In genomic region chr6:3911130-3911529, GRCh38 we compare ENCODE assay signal across 17 cellular contexts.
A peak's percentile ranks its signal among the peaks of the same experiment; 100 is the strongest.
DNase-seq lines count a peak whose midpoint lies in the region; ATAC-seq and TF ChIP-seq lines count a peak whose summit lies in the region.
"Had no signal": no experiment of that assay in that cellular context is flagged by ENCODE, and none has a peak within 500 bp of the region (broad histone marks: within the 10 kb centered on the region; RNA-seq: fewer than 3 reads in every experiment).

No MANE protein-coding gene starts in this region.

- H3K9me3 ChIP-seq in heart right ventricle, result no peaks in the 10 kb centered on the region
- no peaks in the 10 kb centered on the region for H3K9me3 ChIP-seq in breast epithelium
- no peaks in the 10 kb centered on the region for H3K9me3 ChIP-seq in muscle layer of colon (ENCODE audit: low read length)
- no peaks in the 10 kb centered on the region for H3K9me3 ChIP-seq in vagina
- H3K9me3 ChIP-seq: tibial nerve had no signal

- TF ChIP-seq POLR2A in breast epithelium (IDR thresholded peaks at IDR 0.05) (no peak), vagina (IDR thresholded peaks at IDR 0.05) (no peak)

- H3K4me1 ChIP-seq in heart right ventricle, result peaks cover 16 to 52% (median 46%) of the 10 kb centered on the region in 9 donors
- H3K4me1 ChIP-seq in breast epithelium, result peaks cover 0 to 18% of the 10 kb centered on the region in 2 donors
- H3K4me1 ChIP-seq in muscle layer of colon (ENCODE audit: insufficient read depth, low read length), result peaks cover 31% of the 10 kb centered on the region
- H3K4me1 ChIP-seq in vagina, result peaks cover 36% of the 10 kb centered on the region

- DNase-seq in heart right ventricle, result no peak
- no peak for DNase-seq in cardiac septum (ENCODE audit: low spot score)
- no peak for DNase-seq in breast epithelium (ENCODE audit: low spot score in 2 of 2)
- DNase-seq in vagina (ENCODE audit: extremely low spot score in 2 of 2), result no peak
- no peak for DNase-seq in DMS153 (lab: John Stamatoyannopoulos, UW)
- DNase-seq in medulla oblongata (ENCODE audit: extremely low spot score), result no peak
- DNase-seq in sciatic nerve (ENCODE audit: low spot score), result no peak
- DNase-seq: activated naive CD8-positive, alpha-beta T cell treated with anti-CD3 and anti-CD28 coated beads for 36 hours; cortex of kidney; immature natural killer cell; KBM-7; naive B cell; NCI-H774; SJCRH30 had no signal

- peak overlapping the region in 9 of 10 donors; percentile 79 to 92 (median 87) for H3K27ac ChIP-seq in heart right ventricle
- H3K27ac ChIP-seq in breast epithelium, result peak overlapping the region; percentile 90 to 91
- peak overlapping the region; percentile 69 for H3K27ac ChIP-seq in muscle layer of colon (ENCODE audit: low read depth, low read length)
- peak overlapping the region; percentile 76 for H3K27ac ChIP-seq in vagina
- H3K27ac ChIP-seq: SJCRH30 had no signal

- intact Hi-C loops in heart right ventricle (cut with DNase I) (no loop called here), cardiac septum (cut with DNase I) (no loop called here), breast epithelium (cut with DNase I; ENCODE audit: low total_unique reads) (no loop called here), vagina (cut with DNase I) (no loop called here), sciatic nerve (cut with DNase I) (no loop called here)

- H3K27me3 ChIP-seq in heart right ventricle, result no peaks in the 10 kb centered on the region
- no peaks in the 10 kb centered on the region for H3K27me3 ChIP-seq in breast epithelium
- H3K27me3 ChIP-seq in muscle layer of colon (ENCODE audit: control insufficient read depth in 1 of 2, insufficient read depth in 2 of 2, low read length in 2 of 2), result no peaks in the 10 kb centered on the region
- no peaks in the 10 kb centered on the region for H3K27me3 ChIP-seq in vagina
- H3K27me3 ChIP-seq: SJCRH30, tibial nerve had no signal

- H3K4me3 ChIP-seq in heart right ventricle (peak overlapping the region in 3 of 10 donors; percentile 11 to 23 (median 19)), breast epithelium (no peak overlapping the region), muscle layer of colon (ENCODE audit: low read depth in 1 of 2, low read length in 2 of 2) (no peak overlapping the region), vagina (no peak overlapping the region)
- H3K4me3 ChIP-seq: GM12878, SJCRH30, tibial nerve had no signal

- H3K36me3 ChIP-seq in heart right ventricle, result no peaks in the 10 kb centered on the region
- H3K36me3 ChIP-seq in breast epithelium, result no peaks in the 10 kb centered on the region
- no peaks in the 10 kb centered on the region for H3K36me3 ChIP-seq in muscle layer of colon (ENCODE audit: insufficient read depth, low read length)
- H3K36me3 ChIP-seq in vagina, result no peaks in the 10 kb centered on the region
- H3K36me3 ChIP-seq: SJCRH30, tibial nerve had no signal

- 44 to 46% methylated on average over 2 of the region's 2 CpGs for WGBS in heart right ventricle, 2 donors

- no peak for TF ChIP-seq CTCF in heart right ventricle (IDR thresholded peaks at IDR 0.05)
- no peak for TF ChIP-seq CTCF in breast epithelium (IDR thresholded peaks at IDR 0.05)
- no peak for TF ChIP-seq CTCF in vagina (IDR thresholded peaks at IDR 0.05)

- ATAC-seq in heart right ventricle, result no peak
- ATAC-seq in sciatic nerve, result no peak
- ATAC-seq: GM12878 had no signal

- H3K9ac ChIP-seq in muscle layer of colon (ENCODE audit: low read length), result no peak overlapping the region
